ENCODE assay signal across 8 cellular contexts in the genomic region with DNA sequence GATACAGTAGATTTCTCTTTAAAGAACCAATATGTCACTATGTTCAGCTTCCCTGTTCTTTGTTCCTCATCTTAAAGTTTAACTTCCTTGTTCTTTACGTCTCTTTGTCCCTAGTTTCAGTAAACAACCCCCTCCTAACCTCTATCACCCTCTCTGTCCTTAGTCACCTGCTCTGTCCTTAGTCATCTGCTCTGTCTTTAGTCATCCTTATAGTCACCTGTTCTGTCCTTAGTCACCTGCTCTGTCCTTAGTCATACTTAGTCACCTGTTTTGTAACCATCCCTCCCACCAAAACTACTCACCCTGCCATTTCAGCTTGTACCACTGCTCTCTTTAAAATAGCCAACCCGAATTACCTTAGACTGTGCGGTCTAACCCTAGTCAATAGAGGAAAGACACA.
DNase-seq lines count a peak whose midpoint lies in the region; ATAC-seq and TF ChIP-seq lines count a peak whose summit lies in the region.
"Had no signal": no experiment of that assay in that cellular context is flagged by ENCODE, and none has a peak within 500 bp of the region (broad histone marks: within the 10 kb centered on the region; RNA-seq: fewer than 3 reads in every experiment).

No MANE protein-coding gene starts in this region.

- peak; percentile 40 for ATAC-seq in GM18870 (IDR thresholded peaks at IDR 0.05; ENCODE audit: unreplicated experiment)
- ATAC-seq in activated T-helper 17 cell treated with anti-CD3 and anti-CD28 coated beads, Interleukin-2, amount 50 U/mL, for 72 hours (replicated peaks), result peak; percentile 93

- H3K4me1 ChIP-seq in HUES48 (ENCODE audit: control insufficient read depth, insufficient read depth, low read length) (peaks cover 15% of the 10 kb centered on the region), neutrophil (ENCODE audit: control insufficient read depth in 1 of 2, insufficient read depth in 1 of 2, low read depth in 1 of 2, low read length in 1 of 2) (peaks cover 0 to 4% of the 10 kb centered on the region in 2 experiments)

- peak overlapping the region; percentile 76 for H3K27ac ChIP-seq in HUES48 (ENCODE audit: low read depth, low read length)
- peak overlapping the region; percentile 84 for H3K27ac ChIP-seq in neutrophil

- no peaks in the 10 kb centered on the region for H3K27me3 Mint-ChIP-seq in activated T-helper 17 cell treated with anti-CD3 and anti-CD28 coated beads, Interleukin-2, amount 50 U/mL, for 72 hours
- H3K27me3 Mint-ChIP-seq in chondrocyte (ENCODE audit: low read depth), result peaks cover 6% of the 10 kb centered on the region

- H3K9me3 Mint-ChIP-seq in activated T-helper 17 cell treated with anti-CD3 and anti-CD28 coated beads, Interleukin-2, amount 50 U/mL, for 72 hours, result no peaks in the 10 kb centered on the region
- no peaks in the 10 kb centered on the region for H3K9me3 Mint-ChIP-seq in chondrocyte (ENCODE audit: low read depth)

- no peaks in the 10 kb centered on the region for H3K27me3 ChIP-seq in HUES48 (ENCODE audit: control insufficient read depth, insufficient read depth, low read length)
- H3K27me3 ChIP-seq in neutrophil, result no peaks in the 10 kb centered on the region

- H3K4me3 Mint-ChIP-seq in activated T-helper 17 cell treated with anti-CD3 and anti-CD28 coated beads, Interleukin-2, amount 50 U/mL, for 72 hours, result peak overlapping the region; percentile 40
- no peak overlapping the region for H3K4me3 Mint-ChIP-seq in chondrocyte (ENCODE audit: unreplicated experiment)

- peaks cover 18% of the 10 kb centered on the region for H3K4me1 Mint-ChIP-seq in activated T-helper 17 cell treated with anti-CD3 and anti-CD28 coated beads, Interleukin-2, amount 50 U/mL, for 72 hours
- no peaks in the 10 kb centered on the region for H3K4me1 Mint-ChIP-seq in chondrocyte (ENCODE audit: low read depth)

- TF ChIP-seq CTCF in neutrophil (IDR thresholded peaks at IDR 0.05) (no peak), chondrocyte (IDR thresholded peaks at IDR 0.05) (no peak)

- H3K36me3 Mint-ChIP-seq in activated T-helper 17 cell treated with anti-CD3 and anti-CD28 coated beads, Interleukin-2, amount 50 U/mL, for 72 hours (ENCODE audit: low read depth), result no peaks in the 10 kb centered on the region
- no peaks in the 10 kb centered on the region for H3K36me3 Mint-ChIP-seq in chondrocyte (ENCODE audit: low read depth)

- peak overlapping the region; percentile 92 for H3K27ac Mint-ChIP-seq in activated T-helper 17 cell treated with anti-CD3 and anti-CD28 coated beads, Interleukin-2, amount 50 U/mL, for 72 hours
- H3K27ac Mint-ChIP-seq in chondrocyte (ENCODE audit: unreplicated experiment), result no peak overlapping the region

- H3K9me3 ChIP-seq in HUES48 (ENCODE audit: control insufficient read depth, insufficient read depth, low read length), result no peaks in the 10 kb centered on the region
- no peaks in the 10 kb centered on the region for H3K9me3 ChIP-seq in neutrophil

- no peak for DNase-seq in activated CD8-positive, alpha-beta memory T cell treated with anti-CD3 and anti-CD28 coated beads for 24 hours
- no peak for DNase-seq in NCI-H2029 treated with DMSO at 0.1 percent for 48 hours (lab: John Stamatoyannopoulos, UW)
- no peak for DNase-seq in chondrocyte (ENCODE audit: low spot score)
- DNase-seq: GDM1 had no signal

- H3K9ac ChIP-seq in HUES48 (ENCODE audit: low read depth, low read length), result no peak overlapping the region

- H3K4me3 ChIP-seq in HUES48 (ENCODE audit: low read depth, low read length) (no peak overlapping the region), neutrophil (ENCODE audit: low read depth in 1 of 2, low read length in 1 of 2) (no peak overlapping the region)

- H3K36me3 ChIP-seq in HUES48 (ENCODE audit: control insufficient read depth, insufficient read depth, low read length) (no peaks in the 10 kb centered on the region), neutrophil (no peaks in the 10 kb centered on the region)
